In the genomic region with DNA sequence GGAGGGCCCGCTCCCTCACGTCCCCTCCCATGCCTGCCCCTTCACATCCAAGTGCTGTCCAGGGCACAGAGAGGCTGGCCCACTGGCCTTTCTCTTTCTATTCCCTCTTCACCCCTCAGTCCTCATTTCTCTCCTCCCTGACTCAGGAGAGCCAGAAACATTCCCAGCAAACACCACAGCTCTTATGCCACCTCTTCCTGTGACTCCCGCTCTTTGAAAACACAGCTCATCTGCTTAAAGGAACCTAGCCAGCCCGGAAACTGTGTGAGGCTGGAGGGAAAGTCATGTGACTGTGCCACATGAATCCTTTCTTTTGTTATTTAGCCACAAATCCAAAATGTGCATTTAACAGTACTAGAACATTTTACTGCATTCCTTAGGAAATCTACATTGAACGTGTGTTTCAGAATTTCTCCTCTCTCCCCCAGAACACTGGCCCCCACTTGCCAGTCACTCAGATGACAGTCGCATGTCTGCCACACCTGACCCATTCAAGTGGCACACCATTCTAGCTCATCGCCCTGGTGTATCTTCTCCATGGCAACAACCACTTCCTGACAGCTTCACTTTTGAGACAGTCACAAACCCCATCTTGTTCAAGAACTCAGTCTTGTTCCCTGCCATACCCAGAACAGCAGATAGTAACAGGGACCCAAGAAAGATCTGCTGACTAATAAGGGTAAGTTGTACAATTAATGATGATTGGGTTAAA, we compare ENCODE assay signal across 10 cellular contexts. TPM values are rescaled to one million over a fixed set of nuclear protein-coding genes. Genes with fewer than 3 reads are reported as not detected.
DNase-seq lines count a peak whose midpoint lies in the region; ATAC-seq, FAIRE-seq and TF ChIP-seq lines count a peak whose summit lies in the region.
"Had no signal": no experiment of that assay in that cellular context is flagged by ENCODE, and none has a peak within 500 bp of the region (broad histone marks: within the 10 kb centered on the region; RNA-seq: fewer than 3 reads in every experiment).

No MANE protein-coding gene starts in this region.

- peaks cover 11% of the 10 kb centered on the region for H3K4me1 Mint-ChIP-seq in nephron progenitor cell

- H3K4me3 Mint-ChIP-seq in nephron progenitor cell: no peak overlapping the region

- TF ChIP-seq CTCF in K562 (IDR thresholded peaks at IDR 0.05 in 2 of 3, conservative IDR thresholded peaks at IDR 0.05 in 1 of 3; ENCODE audit: insufficient read depth in 2 of 3, low read depth in 1 of 3, low read length in 3 of 3) (no peak), spleen (IDR thresholded peaks at IDR 0.05 in 8 of 11, conservative IDR thresholded peaks at IDR 0.05 in 3 of 11) (no peak), nephron progenitor cell (IDR thresholded peaks at IDR 0.05) (no peak)

- no peak for TF ChIP-seq POLR2A in K562 (conservative IDR thresholded peaks at IDR 0.05)
- no peak for TF ChIP-seq POLR2A in spleen (IDR thresholded peaks at IDR 0.05)

- H3K79me2 ChIP-seq in GM23248 (ENCODE audit: insufficient read depth) (peaks cover 98% of the 10 kb centered on the region), K562 (ENCODE audit: control insufficient read depth, insufficient read depth, low read length) (peaks cover 97% of the 10 kb centered on the region)

- H3K9me1 ChIP-seq in K562 (ENCODE audit: control insufficient read depth, insufficient read depth, low read length): no peaks in the 10 kb centered on the region

- H2AFZ ChIP-seq in GM23248 (no peak overlapping the region), K562 (ENCODE audit: low read depth, low read length) (no peak overlapping the region)

- CTCF ChIA-PET in K562 (lab: Yijun Ruan, JAX; ENCODE audit: low intra/inter-chr PET ratio): no interaction called here

- TF ChIP-seq EP300 in K562 (IDR thresholded peaks at IDR 0.05; ENCODE audit: low read length): no peak

- H3K9me2 ChIP-seq in GM23248 (ENCODE audit: insufficient read depth): no peaks in the 10 kb centered on the region

- H3K27ac Mint-ChIP-seq in nephron progenitor cell: no peak overlapping the region

- H3K4me3 ChIP-seq in GM23248 (no peak overlapping the region), K562 (no peak overlapping the region), spleen (peak overlapping the region in 1 of 8 donors; percentile 29)
- H3K4me3 ChIP-seq: heart right ventricle had no signal

- H4K20me1 ChIP-seq in GM23248 (ENCODE audit: insufficient read depth): peaks cover 19% of the 10 kb centered on the region; the same call in 1 of the 2 replicates
- H4K20me1 ChIP-seq in K562 (replicated peaks; ENCODE audit: control insufficient read depth, insufficient read depth, low read length): peaks cover 6% of the 10 kb centered on the region; the same call in 1 of the 2 replicates

- H3K27me3 ChIP-seq in GM23248 (replicated peaks; ENCODE audit: insufficient read depth) (no peaks in the 10 kb centered on the region), K562 (ENCODE audit: control insufficient read depth in 2 of 2, insufficient read depth in 2 of 2, low read length in 2 of 2) (no peaks in the 10 kb centered on the region), spleen (replicated peaks in 1 of 7) (no peaks in the 10 kb centered on the region)
- H3K27me3 ChIP-seq: heart right ventricle had no signal

- TF ChIP-seq RAD21 in K562 (CRISPR knock-in tag; conservative IDR thresholded peaks at IDR 0.05 in 1 of 2, IDR thresholded peaks at IDR 0.05 in 1 of 2): no peak

- no peak overlapping the region for H3K27ac ChIP-seq in GM23248
- H3K27ac ChIP-seq in K562 (ENCODE audit: extremely low read depth, low read depth, low read length): no peak overlapping the region
- H3K27ac ChIP-seq in spleen: peak overlapping the region in 5 of 8 donors; percentile 3 to 66 (median 58)
- H3K27ac ChIP-seq: KMS-11 had no signal

- no peaks in the 10 kb centered on the region for H3K4me1 ChIP-seq in GM23248 (ENCODE audit: insufficient read depth)
- H3K4me1 ChIP-seq in K562 (replicated peaks in 1 of 2; ENCODE audit: control insufficient read depth in 2 of 2, insufficient read depth in 2 of 2, low read length in 2 of 2): no peaks in the 10 kb centered on the region; a peak in 1 of 5 replicates
- H3K4me1 ChIP-seq in spleen: peaks cover 0 to 43% (median 14%) of the 10 kb centered on the region in 6 donors

- DNase-seq in GM23248 (peak; percentile 38), T-helper 1 cell (peak in 4 of 5 donors; percentile 57 to 73 (median 64)), K562 (ENCODE audit: extremely low read depth in 1 of 4, low spot score in 3 of 4) (no peak), spleen (peak; percentile 78), NCI-H2196 (lab: John Stamatoyannopoulos, UW; ENCODE audit: unreplicated experiment) (no peak), nephron progenitor cell (no peak)
- DNase-seq: heart right ventricle had no signal

- WGBS in GM23248 (ENCODE audit: low coverage in 1 of 2, low lambda C conversion rate in 2 of 2, missing lambda C conversion rate in 2 of 2), 2 experiments: 75 to 79% methylated on average over 7 of the region's 7 CpGs
- WGBS in K562 (ENCODE audit: insufficient coverage, low coverage, missing lambda C conversion rate): 91% methylated on average over 7 of the region's 7 CpGs
- WGBS in spleen, 5 donors: 22 to 50% (median 29%) methylated on average over 7 of the region's 7 CpGs

- no TSS peak for BruUV-seq in K562 (replicated peaks; lab: Mats Ljungman, UMichigan)

- peaks cover 48% of the 10 kb centered on the region for H3K36me3 Mint-ChIP-seq in nephron progenitor cell (ENCODE audit: low read depth)

- no peaks in the 10 kb centered on the region for H3K27me3 Mint-ChIP-seq in nephron progenitor cell (ENCODE audit: low read depth, poor library complexity)

- H3K9me3 Mint-ChIP-seq in nephron progenitor cell: peaks cover 41% of the 10 kb centered on the region

- intact Hi-C loops in K562 (cut with micrococcal nuclease) (no loop called here), spleen (cut with DNase I; ENCODE audit: low total_unique reads) (no loop called here)

- H3K9me3 ChIP-seq in GM23248 (ENCODE audit: low read depth) (no peaks in the 10 kb centered on the region), K562 (replicated peaks; ENCODE audit: control insufficient read depth, insufficient read depth, low read depth, low read length) (no peaks in the 10 kb centered on the region), spleen (no peaks in the 10 kb centered on the region)
- H3K9me3 ChIP-seq: heart right ventricle had no signal

- no peaks in the 10 kb centered on the region for H3K36me3 ChIP-seq in GM23248 (ENCODE audit: low read depth)
- H3K36me3 ChIP-seq in K562 (ENCODE audit: control insufficient read depth, insufficient read depth, low read length): peaks cover 4% of the 10 kb centered on the region; the same call in 1 of the 3 replicates
- H3K36me3 ChIP-seq in spleen: peaks cover 0 to 6% (median 0%) of the 10 kb centered on the region in 6 donors

- in situ Hi-C loops in GM23248 (cut with MboI) (no loop called here), K562 (cut with MboI) (no loop called here)

- no peak overlapping the region for H3K4me2 ChIP-seq in GM23248 (ENCODE audit: unreplicated experiment)
- H3K4me2 ChIP-seq in K562 (ENCODE audit: insufficient read depth, low read length): no peak overlapping the region
- H3K4me2 ChIP-seq: KMS-11 had no signal

- no peaks in the 10 kb centered on the region for H3F3A ChIP-seq in GM23248 (ENCODE audit: insufficient read depth)

- POLR2A ChIA-PET in K562 (lab: Yijun Ruan, JAX): no interaction called here

- FAIRE-seq in K562 (lab: Jason Lieb, UNC): no peak

- H3K9ac ChIP-seq in GM23248 (no peak overlapping the region), K562 (ENCODE audit: insufficient read depth in 1 of 2, low read depth in 2 of 2, low read length in 2 of 2) (no peak overlapping the region)
- H3K9ac ChIP-seq: KMS-11 had no signal

- ATAC-seq in K562: no peak
- ATAC-seq in GM21737 (IDR thresholded peaks at IDR 0.05; ENCODE audit: unreplicated experiment): no peak
- ATAC-seq in GM21390 (IDR thresholded peaks at IDR 0.05; ENCODE audit: unreplicated experiment): no peak

TF ChIP-seq in K562, 482 proteins besides CTCF, POLR2A, EP300 and RAD21 (continues in another document):
- no peak for TF ChIP-seq CCNT2 (IDR thresholded peaks at IDR 0.05; ENCODE audit: borderline replicate concordance, extremely low read depth, insufficient read length, low read depth, low read length)
- TF ChIP-seq, protein P1, sequence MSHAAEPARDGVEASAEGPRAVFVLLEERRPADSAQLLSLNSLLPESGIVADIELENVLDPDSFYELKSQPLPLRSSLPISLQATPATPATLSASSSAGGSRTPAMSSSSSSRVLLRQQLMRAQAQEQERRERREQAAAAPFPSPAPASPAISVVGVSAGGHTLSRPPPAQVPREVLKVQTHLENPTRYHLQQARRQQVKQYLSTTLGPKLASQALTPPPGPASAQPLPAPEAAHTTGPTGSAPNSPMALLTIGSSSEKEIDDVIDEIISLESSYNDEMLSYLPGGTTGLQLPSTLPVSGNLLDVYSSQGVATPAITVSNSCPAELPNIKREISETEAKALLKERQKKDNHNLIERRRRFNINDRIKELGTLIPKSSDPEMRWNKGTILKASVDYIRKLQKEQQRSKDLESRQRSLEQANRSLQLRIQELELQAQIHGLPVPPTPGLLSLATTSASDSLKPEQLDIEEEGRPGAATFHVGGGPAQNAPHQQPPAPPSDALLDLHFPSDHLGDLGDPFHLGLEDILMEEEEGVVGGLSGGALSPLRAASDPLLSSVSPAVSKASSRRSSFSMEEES (CRISPR knock-in tag; IDR thresholded peaks at IDR 0.05): peak; percentile 45; the same call in 1 of the 2 replicates

RNA-seq across cellular contexts. Expression of a gene that starts 42.8 kb away (rescaled TPM):
- 24.0 and 25.9 TPM in 2 replicates for total RNA-seq in GM23248 (2014; rRNA removed; shearing (Covaris generic))
- polyA plus RNA-seq in GM23248 (2016; fragmentation: Nextera tagmentation; extraction: Ambion mirVana) (12.8 and 12.9 TPM in 2 replicates), K562 (2011; rRNA removed) (26.9 and 28.0 TPM in 2 replicates), K562 (2014; fragmentation: Illumina TruSeq; extraction: Trizol) (48.1 and 49.0 TPM in 2 replicates), K562 (2014; fragmentation: Nextera tagmentation; extraction: Ambion mirVana) (1 to 10 TPM; 8.9 to 9.9 TPM), K562 (2014; rRNA removed) (39.0 and 40.7 TPM in 2 replicates), spleen (10 to 100 TPM; 11.3 to 31.1 (median 23.2) TPM)
- total RNA-seq in K562 (2011; cell fraction: chromatin; rRNA removed; ENCODE audit: low replicate concordance): 155 and 246 TPM in 2 replicates
- 95.1 and 108 TPM in 2 replicates for total RNA-seq in K562 (2011; cell fraction: nucleolus; rRNA removed)
- total RNA-seq in K562 (2011; cell fraction: nucleoplasm; rRNA removed): 149 and 184 TPM in 2 replicates
- total RNA-seq in K562 (2014; rRNA removed) (56.5 and 57.4 TPM in 2 replicates), K562 (2014; rRNA removed; fragmentation: Illumina TruSeq; extraction: Trizol) (43.4 and 44.0 TPM in 2 replicates), K562 (2015; rRNA removed; fragmentation: Illumina TruSeq; extraction: Trizol) (25.8 and 28.6 TPM in 2 replicates), K562 (2021) (77.7 and 88.5 TPM in 2 replicates), spleen (100 to 1,000 TPM in 6 of 7 donors, 10 to 100 TPM in 1; 80.4 to 159 (median 130) TPM)
- 24.2 and 25.9 TPM in 2 replicates for polyA plus RNA-seq in K562 (2011; cell fraction: cytosol; rRNA removed)
- 56.8 and 69.8 TPM in 2 replicates for polyA plus RNA-seq in K562 (2011; cell fraction: nucleus; rRNA removed)
- 33.8 and 79.4 TPM in 2 replicates for polyA plus RNA-seq in K562 (2012)
- polyA minus RNA-seq in K562 (2011; rRNA and poly(A)+ RNA removed): 62.8 and 74.1 TPM in 2 replicates
- polyA minus RNA-seq in K562 (2011; cell fraction: cytosol; rRNA and poly(A)+ RNA removed): 35.8 and 51.6 TPM in 2 replicates
- polyA minus RNA-seq in K562 (2011; cell fraction: nucleus; rRNA and poly(A)+ RNA removed): 75.0 and 114 TPM in 2 replicates

Comparison
In these comparisons a context has a peak if more than half of its experiments do, and no peak if none do; other contexts are left out.
1. DNase-seq: peak in GM23248 (single experiment), T-helper 1 cell (4 of 5) and spleen (single experiment); none in K562 (0 of 4), NCI-H2196 (single experiment) and nephron progenitor cell (single experiment).
2. H3K27ac ChIP-seq: peak in spleen (5 of 8); none in GM23248 (single experiment) and K562 (single experiment).